Comparison of ENCODE assay signal across 23 cellular contexts in genomic region chr12:65747338-65747737, GRCh38.
"Had no signal": no experiment of that assay in that cellular context is flagged by ENCODE, and none has a peak within 500 bp of the region (broad histone marks: within the 10 kb centered on the region; RNA-seq: fewer than 3 reads in every experiment).

No MANE protein-coding gene starts in this region.

- H3K4me1 Mint-ChIP-seq: memory B cell had no signal

- H3K4me3 Mint-ChIP-seq: memory B cell had no signal

- H3K36me3 Mint-ChIP-seq: memory B cell had no signal

- H3K4me1 ChIP-seq: gastrocnemius medialis, lower lobe of right lung had no signal

- H3K36me3 ChIP-seq: esophagus squamous epithelium, gastrocnemius medialis, heart right ventricle, left lung, lower lobe of right lung had no signal

- H3K27ac Mint-ChIP-seq: memory B cell had no signal

- FAIRE-seq: colon, endothelial cell of umbilical vein, islet of Langerhans had no signal

- ATAC-seq: gastrocnemius medialis, heart right ventricle, left cardiac atrium, left lung, left ventricle myocardium superior, lower lobe of right lung had no signal

- H3K27ac ChIP-seq: coronary artery, dorsolateral prefrontal cortex, esophagus squamous epithelium, gastrocnemius medialis, heart right ventricle, left lung, lower lobe of right lung had no signal

- H3K4me3 ChIP-seq: coronary artery, dorsolateral prefrontal cortex, esophagus squamous epithelium, gastrocnemius medialis, heart right ventricle, left lung, lower lobe of right lung had no signal

- H3K9me3 Mint-ChIP-seq: memory B cell had no signal

- DNase-seq: dermis blood vessel endothelial cell; dorsolateral prefrontal cortex; effector CD4-positive, alpha-beta T cell; effector memory CD4-positive, alpha-beta T cell; esophagus squamous epithelium; foreskin fibroblast; foreskin melanocyte; gastrocnemius medialis; glutamatergic neuron; head of caudate nucleus; heart right ventricle; hippocampal formation; left cardiac atrium; left lung; left ventricle myocardium superior; lower lobe of right lung; mesendoderm; midbrain had no signal

- H3K9me3 ChIP-seq: esophagus squamous epithelium, gastrocnemius medialis, heart right ventricle, left lung, lower lobe of right lung had no signal
